In the genomic region with DNA sequence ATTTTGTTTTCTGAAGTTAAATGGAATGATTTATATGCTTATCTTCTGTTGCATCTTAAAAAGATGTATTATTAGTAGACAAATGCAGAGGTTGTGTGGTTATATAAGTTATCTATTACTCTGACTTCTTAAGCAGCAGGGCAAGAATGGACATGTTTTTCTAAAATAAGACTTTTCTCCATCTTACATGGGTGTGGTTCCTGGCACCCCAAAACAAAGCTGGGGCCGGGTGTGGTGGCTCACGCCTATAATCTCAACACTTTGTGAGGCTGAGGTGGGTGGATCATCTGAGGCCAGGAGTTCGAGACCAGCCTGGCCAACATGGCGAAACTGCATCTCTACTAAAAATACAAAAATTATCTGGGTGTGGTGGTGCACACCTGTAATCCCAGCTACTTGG, we compare ENCODE assay signal across 1 cellular context.
TF ChIP-seq lines count a peak whose summit lies in the region.

No MANE protein-coding gene starts in this region.

TF ChIP-seq in HepG2, 621 proteins besides CTCF, POLR2A, EP300 and RAD21:
- TF ChIP-seq ZNF543 (CRISPR knock-in tag; IDR thresholded peaks at IDR 0.05) (0 out of 2 replicates have a peak, but pooled peaks have one; percentile 38), ATAD3A (CRISPR knock-in tag; IDR thresholded peaks at IDR 0.05) (0 out of 2 replicates have a peak, but pooled peaks have one; percentile 16), RXRA (CRISPR knock-in tag; IDR thresholded peaks at IDR 0.05) (0 out of 2 replicates have a peak, but pooled peaks have one; percentile 17)
- TF ChIP-seq, protein P1, sequence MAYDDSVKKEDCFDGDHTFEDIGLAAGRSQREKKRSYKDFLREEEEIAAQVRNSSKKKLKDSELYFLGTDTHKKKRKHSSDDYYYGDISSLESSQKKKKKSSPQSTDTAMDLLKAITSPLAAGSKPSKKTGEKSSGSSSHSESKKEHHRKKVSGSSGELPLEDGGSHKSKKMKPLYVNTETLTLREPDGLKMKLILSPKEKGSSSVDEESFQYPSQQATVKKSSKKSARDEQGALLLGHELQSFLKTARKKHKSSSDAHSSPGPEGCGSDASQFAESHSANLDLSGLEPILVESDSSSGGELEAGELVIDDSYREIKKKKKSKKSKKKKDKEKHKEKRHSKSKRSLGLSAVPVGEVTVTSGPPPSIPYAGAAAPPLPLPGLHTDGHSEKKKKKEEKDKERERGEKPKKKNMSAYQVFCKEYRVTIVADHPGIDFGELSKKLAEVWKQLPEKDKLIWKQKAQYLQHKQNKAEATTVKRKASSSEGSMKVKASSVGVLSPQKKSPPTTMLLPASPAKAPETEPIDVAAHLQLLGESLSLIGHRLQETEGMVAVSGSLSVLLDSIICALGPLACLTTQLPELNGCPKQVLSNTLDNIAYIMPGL (CRISPR knock-in tag; IDR thresholded peaks at IDR 0.05; ENCODE audit: borderline replicate concordance in 1 of 2, low read depth in 1 of 2) = peak in 1 of 2 experiments; percentile 35; a peak in 1 of 4 replicates
- TF ChIP-seq, protein P2, sequence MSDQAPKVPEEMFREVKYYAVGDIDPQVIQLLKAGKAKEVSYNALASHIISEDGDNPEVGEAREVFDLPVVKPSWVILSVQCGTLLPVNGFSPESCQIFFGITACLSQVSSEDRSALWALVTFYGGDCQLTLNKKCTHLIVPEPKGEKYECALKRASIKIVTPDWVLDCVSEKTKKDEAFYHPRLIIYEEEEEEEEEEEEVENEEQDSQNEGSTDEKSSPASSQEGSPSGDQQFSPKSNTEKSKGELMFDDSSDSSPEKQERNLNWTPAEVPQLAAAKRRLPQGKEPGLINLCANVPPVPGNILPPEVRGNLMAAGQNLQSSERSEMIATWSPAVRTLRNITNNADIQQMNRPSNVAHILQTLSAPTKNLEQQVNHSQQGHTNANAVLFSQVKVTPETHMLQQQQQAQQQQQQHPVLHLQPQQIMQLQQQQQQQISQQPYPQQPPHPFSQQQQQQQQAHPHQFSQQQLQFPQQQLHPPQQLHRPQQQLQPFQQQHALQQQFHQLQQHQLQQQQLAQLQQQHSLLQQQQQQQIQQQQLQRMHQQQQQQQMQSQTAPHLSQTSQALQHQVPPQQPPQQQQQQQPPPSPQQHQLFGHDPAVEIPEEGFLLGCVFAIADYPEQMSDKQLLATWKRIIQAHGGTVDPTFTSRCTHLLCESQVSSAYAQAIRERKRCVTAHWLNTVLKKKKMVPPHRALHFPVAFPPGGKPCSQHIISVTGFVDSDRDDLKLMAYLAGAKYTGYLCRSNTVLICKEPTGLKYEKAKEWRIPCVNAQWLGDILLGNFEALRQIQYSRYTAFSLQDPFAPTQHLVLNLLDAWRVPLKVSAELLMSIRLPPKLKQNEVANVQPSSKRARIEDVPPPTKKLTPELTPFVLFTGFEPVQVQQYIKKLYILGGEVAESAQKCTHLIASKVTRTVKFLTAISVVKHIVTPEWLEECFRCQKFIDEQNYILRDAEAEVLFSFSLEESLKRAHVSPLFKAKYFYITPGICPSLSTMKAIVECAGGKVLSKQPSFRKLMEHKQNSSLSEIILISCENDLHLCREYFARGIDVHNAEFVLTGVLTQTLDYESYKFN (CRISPR knock-in tag; conservative IDR thresholded peaks at IDR 0.05) = 0 out of 2 replicates have a peak, but pooled peaks have one; percentile 3
- TF ChIP-seq, protein P3, sequence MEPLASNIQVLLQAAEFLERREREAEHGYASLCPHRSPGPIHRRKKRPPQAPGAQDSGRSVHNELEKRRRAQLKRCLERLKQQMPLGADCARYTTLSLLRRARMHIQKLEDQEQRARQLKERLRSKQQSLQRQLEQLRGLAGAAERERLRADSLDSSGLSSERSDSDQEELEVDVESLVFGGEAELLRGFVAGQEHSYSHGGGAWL (CRISPR knock-in tag; IDR thresholded peaks at IDR 0.05) = 0 out of 2 replicates have a peak, but pooled peaks have one; percentile 41
